Comparison of ENCODE assay signal across 14 cellular contexts in genomic region chr16:69717066-69717465, GRCh38. TPM values are rescaled to one million over a fixed set of nuclear protein-coding genes. Genes with fewer than 3 reads are reported as not detected.
A peak's percentile ranks its signal among the peaks of the same experiment; 100 is the strongest.
DNase-seq lines count a peak whose midpoint lies in the region; ATAC-seq lines count a peak whose summit lies in the region.
"Had no signal": no experiment of that assay in that cellular context is flagged by ENCODE, and none has a peak within 500 bp of the region (broad histone marks: within the 10 kb centered on the region; RNA-seq: fewer than 3 reads in every experiment).

No MANE protein-coding gene starts in this region.

- DNase-seq in caudate nucleus (lab: John Stamatoyannopoulos, UW) (no peak), foreskin melanocyte (peak; percentile 76), mesenteric fat pad (ENCODE audit: low spot score) (peak; percentile 11), NCI-H82 treated with DMSO at 0.1 percent for 48 hours (lab: John Stamatoyannopoulos, UW; ENCODE audit: unreplicated experiment) (no peak)
- DNase-seq: CD8-positive, alpha-beta T cell; DND-41; GDM1; GM23248 had no signal

- H3K27ac ChIP-seq in caudate nucleus (ENCODE audit: low read depth, low read length), result peak overlapping the region; percentile 32
- peak overlapping the region; percentile 33 for H3K27ac ChIP-seq in temporal lobe (ENCODE audit: low read depth, low read length)
- H3K27ac ChIP-seq: A549, GM23248, HL-60 had no signal

- ATAC-seq in GM19351 (IDR thresholded peaks at IDR 0.05; ENCODE audit: unreplicated experiment), result no peak
- no peak for ATAC-seq in HG02885 (IDR thresholded peaks at IDR 0.05; ENCODE audit: poor library complexity, unreplicated experiment)
- ATAC-seq: A549; CD8-positive, alpha-beta T cell; HCT116 had no signal

RNA-seq across cellular contexts. Expression of gene NQO1, which starts 9.3 kb away (rescaled TPM):
- total RNA-seq in mesenteric fat pad, result 270 TPM
- 6.1 TPM for total RNA-seq in temporal lobe

RNA-seq across cellular contexts. Expression of gene NOB1, which starts 37.7 kb away (rescaled TPM):
- 41.8 TPM for total RNA-seq in mesenteric fat pad
- 10.3 TPM for total RNA-seq in temporal lobe

RNA-seq across cellular contexts. Expression of gene WWP2, which starts 45.1 kb away (rescaled TPM):
- total RNA-seq in mesenteric fat pad (43.0 TPM), temporal lobe (21.1 TPM)

Comparison
In these comparisons a context has a peak if more than half of its experiments do, and no peak if none do; other contexts are left out.
1. DNase-seq: peak in foreskin melanocyte (single experiment) and mesenteric fat pad (single experiment); none in caudate nucleus (0 of 61) and NCI-H82 treated with DMSO at 0.1 percent for 48 hours (single experiment).
2. RNA of gene NQO1, which starts 9.3 kb away (total RNA-seq): 270 TPM in mesenteric fat pad (single experiment); 6.1 TPM in temporal lobe (single experiment); every median in the first group is over 10 times any median in the second.